ENCODE assay signal across 1 cellular context in the genomic region with DNA sequence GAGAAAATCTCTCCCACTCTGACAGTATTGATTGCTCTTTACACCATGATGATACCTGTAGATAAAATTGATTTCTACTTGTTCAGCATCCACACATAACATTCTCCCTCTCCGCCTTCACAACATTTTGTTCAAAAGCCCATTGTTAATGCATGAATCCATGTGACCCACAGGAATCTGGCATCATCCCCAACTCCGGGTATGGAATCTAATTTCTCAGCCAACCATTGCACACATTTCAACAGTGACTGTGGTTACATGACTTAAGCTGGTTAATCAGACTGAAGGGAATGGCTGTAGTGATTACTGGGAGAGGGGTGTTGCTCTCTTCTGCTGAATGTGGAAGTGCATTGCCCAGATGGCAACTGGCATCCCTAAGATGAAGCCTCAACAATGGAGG.
TF ChIP-seq lines count a peak whose summit lies in the region.

No MANE protein-coding gene starts in this region.

TF ChIP-seq in IMR-90, 13 proteins besides CTCF, POLR2A, EP300 and RAD21 (continued from another document):
- no peak for TF ChIP-seq CEBPB (IDR thresholded peaks at IDR 0.05; ENCODE audit: low read depth, low read length)
- no peak for TF ChIP-seq RCOR1 (IDR thresholded peaks at IDR 0.05; ENCODE audit: insufficient replicate concordance, low read length)
- no peak for TF ChIP-seq USF2 (IDR thresholded peaks at IDR 0.05; ENCODE audit: low read depth, low read length)
- TF ChIP-seq FOS (IDR thresholded peaks at IDR 0.05; ENCODE audit: low read depth, low read length): no peak
- TF ChIP-seq MAZ (IDR thresholded peaks at IDR 0.05; ENCODE audit: borderline replicate concordance, low read depth, low read length): no peak
- no peak for TF ChIP-seq ELK1 (IDR thresholded peaks at IDR 0.05; ENCODE audit: borderline replicate concordance, low read depth, low read length)
